ENCODE assay signal across 8 cellular contexts in the genomic region with DNA sequence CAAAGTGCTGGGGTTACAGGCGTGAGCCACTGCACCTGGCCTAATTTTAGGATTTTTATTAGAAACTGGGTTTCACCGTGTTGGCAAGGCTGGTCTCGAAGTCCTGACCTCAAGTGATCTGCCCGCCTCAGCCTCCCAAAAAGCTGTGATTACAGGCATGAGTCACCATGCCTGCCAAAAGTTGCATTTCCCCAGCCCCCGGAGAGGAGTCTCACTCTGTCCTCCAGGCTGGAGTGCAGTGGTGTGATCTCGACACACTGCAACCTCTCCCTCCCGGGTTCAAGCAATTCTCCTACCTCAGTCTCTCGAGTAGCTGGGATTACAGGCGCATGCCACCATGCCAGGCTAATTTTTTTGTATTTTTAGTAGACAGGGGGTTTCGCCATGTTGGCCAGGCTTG.
DNase-seq lines count a peak whose midpoint lies in the region; ATAC-seq and TF ChIP-seq lines count a peak whose summit lies in the region.
"Not testable (repeated sequence)": the region's sequence is repeated elsewhere in the genome, so short reads cannot be mapped to it uniquely, and the experiment has no call there.

No MANE protein-coding gene starts in this region.

- not testable (repeated sequence) for H2AFZ ChIP-seq in ACC112 (ENCODE audit: low read length, unreplicated experiment)

- ATAC-seq in T-helper 17 cell = not testable (repeated sequence)
- ATAC-seq in effector memory CD8-positive, alpha-beta T cell (replicated peaks) = peak; percentile 58

- TF ChIP-seq EP300 in sigmoid colon (IDR thresholded peaks at IDR 0.05) = not testable (repeated sequence)

- not testable (repeated sequence) for H3K27me3 ChIP-seq in ACC112 (ENCODE audit: insufficient read depth, low read length)
- peaks cover 4 to 48% (median 12%) of the 10 kb centered on the region in 3 donors for H3K27me3 ChIP-seq in sigmoid colon

- H3K79me2 ChIP-seq in ACC112 (ENCODE audit: control insufficient read depth, insufficient read depth, low read length, unreplicated experiment) = not testable (repeated sequence)

- not testable (repeated sequence) for H3K27me3 Mint-ChIP-seq in T-helper 17 cell; effector memory CD8-positive, alpha-beta T cell
- peaks cover 23% of the 10 kb centered on the region for H3K27me3 Mint-ChIP-seq in activated T-cell treated with anti-CD3 and anti-CD28 coated beads, Interleukin-2, amount 50 U/mL, for 24 hours
- H3K27me3 Mint-ChIP-seq in activated naive CD8-positive, alpha-beta T cell treated with anti-CD3 and anti-CD28 coated beads for 36 hours = peaks cover 21% of the 10 kb centered on the region

- peak overlapping the region; percentile 79 for H3K4me3 Mint-ChIP-seq in T-helper 17 cell
- H3K4me3 Mint-ChIP-seq in activated T-cell treated with anti-CD3 and anti-CD28 coated beads, Interleukin-2, amount 50 U/mL, for 24 hours = peak overlapping the region; percentile 57
- peak overlapping the region; percentile 50 for H3K4me3 Mint-ChIP-seq in activated naive CD8-positive, alpha-beta T cell treated with anti-CD3 and anti-CD28 coated beads for 36 hours
- peak overlapping the region; percentile 74 to 78 for H3K4me3 Mint-ChIP-seq in effector memory CD8-positive, alpha-beta T cell

- not testable (repeated sequence) for H3K4me1 ChIP-seq in ACC112 (ENCODE audit: control insufficient read depth, insufficient read depth, low read length, unreplicated experiment)
- H3K4me1 ChIP-seq in sigmoid colon = peaks cover 0 to 14% (median 8%) of the 10 kb centered on the region in 4 donors

- H3K4me3 ChIP-seq in ACC112 (ENCODE audit: low read depth, low read length) = 0 out of 2 replicates have a peak overlapping the region, but pooled peaks have one; percentile 60
- H3K4me3 ChIP-seq in sigmoid colon = not testable (repeated sequence)

- not testable (repeated sequence) for H3K36me3 ChIP-seq in ACC112 (ENCODE audit: insufficient read depth, low read length); sigmoid colon

- WGBS in sigmoid colon, 2 donors = 56 to 75% methylated on average over 10 of the region's 10 CpGs

- H3K9me3 ChIP-seq in T-helper 17 cell (ENCODE audit: control insufficient read depth, low read length, poor library complexity, severe bottlenecking); sigmoid colon: not testable (repeated sequence)

- not testable (repeated sequence) for H3K36me3 Mint-ChIP-seq in T-helper 17 cell (ENCODE audit: low read depth); activated T-cell treated with anti-CD3 and anti-CD28 coated beads, Interleukin-2, amount 50 U/mL, for 24 hours (ENCODE audit: low read depth); activated naive CD8-positive, alpha-beta T cell treated with anti-CD3 and anti-CD28 coated beads for 36 hours; effector memory CD8-positive, alpha-beta T cell (ENCODE audit: insufficient read depth)

- DNase-seq in EL (peak; percentile 50), islet precursor cell (peak; percentile 55), sigmoid colon (peak; percentile 54)
- not testable (repeated sequence) for DNase-seq in T-helper 17 cell; activated T-cell treated with anti-CD3 and anti-CD28 coated beads, Interleukin-2, amount 50 U/mL, for 24 hours; activated naive CD8-positive, alpha-beta T cell treated with anti-CD3 and anti-CD28 coated beads for 36 hours; effector memory CD8-positive, alpha-beta T cell

- not testable (repeated sequence) for TF ChIP-seq CTCF in sigmoid colon (IDR thresholded peaks at IDR 0.05)

- TF ChIP-seq POLR2A in sigmoid colon (IDR thresholded peaks at IDR 0.05) = not testable (repeated sequence)

- H3K27ac Mint-ChIP-seq in T-helper 17 cell; activated T-cell treated with anti-CD3 and anti-CD28 coated beads, Interleukin-2, amount 50 U/mL, for 24 hours; activated naive CD8-positive, alpha-beta T cell treated with anti-CD3 and anti-CD28 coated beads for 36 hours: not testable (repeated sequence)
- H3K27ac Mint-ChIP-seq in effector memory CD8-positive, alpha-beta T cell = peak overlapping the region; percentile 86 to 87

- H3K4me1 Mint-ChIP-seq in T-helper 17 cell; activated T-cell treated with anti-CD3 and anti-CD28 coated beads, Interleukin-2, amount 50 U/mL, for 24 hours (ENCODE audit: low read depth): not testable (repeated sequence)
- H3K4me1 Mint-ChIP-seq in activated naive CD8-positive, alpha-beta T cell treated with anti-CD3 and anti-CD28 coated beads for 36 hours = peaks cover 11% of the 10 kb centered on the region
- H3K4me1 Mint-ChIP-seq in effector memory CD8-positive, alpha-beta T cell (ENCODE audit: low read depth in 2 of 2) = peaks cover 6 to 14% of the 10 kb centered on the region in 2 donors

- H3K27ac ChIP-seq in ACC112 (ENCODE audit: low read depth, low read length); sigmoid colon: not testable (repeated sequence)

- not testable (repeated sequence) for H3K9me3 Mint-ChIP-seq in activated T-cell treated with anti-CD3 and anti-CD28 coated beads, Interleukin-2, amount 50 U/mL, for 24 hours; activated naive CD8-positive, alpha-beta T cell treated with anti-CD3 and anti-CD28 coated beads for 36 hours; effector memory CD8-positive, alpha-beta T cell

- intact Hi-C loops in sigmoid colon (cut with DNase I) = not testable (repeated sequence)
